ENCODE assay signal across 16 cellular contexts in genomic region chr15:79736435-79737000, GRCh38.
"Had no signal": no experiment of that assay in that cellular context is flagged by ENCODE, and none has a peak within 500 bp of the region (broad histone marks: within the 10 kb centered on the region; RNA-seq: fewer than 3 reads in every experiment).

No MANE protein-coding gene starts in this region.

- H3K27me3 ChIP-seq: brain microvascular endothelial cell, ovary, stomach, testis, upper lobe of right lung had no signal

- FAIRE-seq: endothelial cell of umbilical vein had no signal

- H3K4me3 ChIP-seq: mucosa of descending colon, ovary, stomach, testis, upper lobe of right lung had no signal

- ATAC-seq: mucosa of descending colon; naive thymus-derived CD4-positive, alpha-beta T cell; upper lobe of right lung had no signal

- H3K4me1 ChIP-seq: stomach, testis, upper lobe of right lung had no signal

- DNase-seq: activated CD4-positive, CD25-positive, alpha-beta regulatory T cell treated with anti-CD3 and anti-CD28 coated beads, Interleukin-2, amount 50 U/mL, for 72 hours; anterior cingulate cortex; brain microvascular endothelial cell; cortex of kidney; effector CD4-positive, alpha-beta T cell; foreskin melanocyte; head of caudate nucleus; mucosa of descending colon; naive thymus-derived CD4-positive, alpha-beta T cell; ovary; stimulated activated CD4-positive, alpha-beta T cell treated with anti-CD3 and anti-CD28 coated beads, Interleukin-1b, Interleukin-23, amount 100 ng/mL, for 48 hours; stomach; T-helper 9 cell; testis; upper lobe of right lung had no signal

- H3K27ac ChIP-seq: brain microvascular endothelial cell, ovary, stomach, testis, upper lobe of right lung had no signal

- H3K9me3 ChIP-seq: mucosa of descending colon, ovary, testis, upper lobe of right lung had no signal

- H3K36me3 ChIP-seq: brain microvascular endothelial cell, ovary, stomach, upper lobe of right lung had no signal
